In genomic region chr15:51025454-51025846, GRCh38 we compare ENCODE assay signal across 13 cellular contexts.
"Had no signal": no experiment of that assay in that cellular context is flagged by ENCODE, and none has a peak within 500 bp of the region (broad histone marks: within the 10 kb centered on the region; RNA-seq: fewer than 3 reads in every experiment).

No MANE protein-coding gene starts in this region.

- H3K4me3 ChIP-seq: body of pancreas, coronary artery, pancreas, tibial nerve had no signal

- H3K27me3 ChIP-seq: body of pancreas, pancreas, tibial nerve had no signal

- H3K4me1 ChIP-seq: pancreas, tibial nerve had no signal

- ATAC-seq: activated T-cell treated with anti-CD3 and anti-CD28 coated beads, Interleukin-2, amount 50 U/mL, for 72 hours; body of pancreas; naive thymus-derived CD8-positive, alpha-beta T cell; stimulated activated naive B cell treated with anti-CD40 and anti-IgM and Interleukin-4, amounts not matched to agents 10 μg/mL and 1 μg/mL and 100 μg/mL, for 72 hours had no signal

- H3K36me3 ChIP-seq: pancreas, tibial nerve had no signal

- H3K9me3 ChIP-seq: body of pancreas, pancreas, tibial nerve had no signal

- H3K27ac ChIP-seq: body of pancreas, coronary artery, pancreas, tibial nerve had no signal

- DNase-seq: activated CD4-positive, alpha-beta T cell treated with anti-CD3 and anti-CD28 coated beads, Interleukin-2, amount 10 ng/mL, durations not matched to agents 7 days and 5 days; activated CD4-positive, CD25-positive, alpha-beta regulatory T cell; activated CD8-positive, alpha-beta memory T cell treated with anti-CD3 and anti-CD28 coated beads, Interleukin-2, amount 50 U/mL, for 48 hours; activated gamma-delta T cell; activated T-cell treated with anti-CD3 and anti-CD28 coated beads, Interleukin-2, amount 50 U/mL, for 72 hours; body of pancreas; naive thymus-derived CD8-positive, alpha-beta T cell; pancreas; stimulated activated CD4-positive, alpha-beta T cell treated with anti-CD3 and anti-CD28 coated beads, Interleukin-15, amount 100 ng/mL, for 24 hours; stimulated activated CD4-positive, alpha-beta T cell treated with anti-CD3 and anti-CD28 coated beads, Interleukin-4, amount 100 ng/mL, for 1 hour; stimulated activated naive B cell treated with anti-CD40 and anti-IgM and Interleukin-4, amounts not matched to agents 10 μg/mL and 1 μg/mL and 100 μg/mL, for 72 hours had no signal
